18 cellular contexts compared by ENCODE assay signal in genomic region chr2:234973008-234973407, GRCh38. TPM values are rescaled to one million over a fixed set of nuclear protein-coding genes. Genes with fewer than 3 reads are reported as not detected.
DNase-seq lines count a peak whose midpoint lies in the region; ATAC-seq and TF ChIP-seq lines count a peak whose summit lies in the region.
"Had no signal": no experiment of that assay in that cellular context is flagged by ENCODE, and none has a peak within 500 bp of the region (broad histone marks: within the 10 kb centered on the region; RNA-seq: fewer than 3 reads in every experiment).

No MANE protein-coding gene starts in this region.

- no peaks in the 10 kb centered on the region for H3K9me3 Mint-ChIP-seq in HFFc6
- H3K9me3 Mint-ChIP-seq in type B pancreatic cell, result no peaks in the 10 kb centered on the region
- H3K9me3 Mint-ChIP-seq: activated T-cell treated with anti-CD3 and anti-CD28 coated beads, Interleukin-2, amount 50 U/mL, for 4 hours; natural killer cell treated with Interleukin-12 subunit alpha and Interleukin-12 subunit beta and Interleukin-15 and Interleukin-18, amount 100 ng/mL, for 72 hours had no signal

- peaks cover 61% of the 10 kb centered on the region for H3K36me3 Mint-ChIP-seq in HFFc6 (ENCODE audit: low read depth)
- peaks cover 25% of the 10 kb centered on the region for H3K36me3 Mint-ChIP-seq in type B pancreatic cell
- H3K36me3 Mint-ChIP-seq: natural killer cell treated with Interleukin-12 subunit alpha and Interleukin-12 subunit beta and Interleukin-15 and Interleukin-18, amount 100 ng/mL, for 72 hours had no signal

- no peak for ATAC-seq in upper lobe of left lung (ENCODE audit: low FRiP score in 2 of 2)
- ATAC-seq: activated CD8-positive, alpha-beta T cell treated with anti-CD3 and anti-CD28 coated beads, Interleukin-2, amount 10 ng/mL, durations not matched to agents 7 days and 5 days; activated T-cell treated with anti-CD3 and anti-CD28 coated beads, Interleukin-2, amount 50 U/mL, for 4 hours; natural killer cell treated with Interleukin-12 subunit alpha and Interleukin-12 subunit beta and Interleukin-15 and Interleukin-18, amount 100 ng/mL, for 72 hours had no signal

- H3K27ac Mint-ChIP-seq in HFFc6 (peak overlapping the region; percentile 91), type B pancreatic cell (peak overlapping the region; percentile 63)
- H3K27ac Mint-ChIP-seq: activated CD8-positive, alpha-beta T cell treated with anti-CD3 and anti-CD28 coated beads, Interleukin-2, amount 10 ng/mL, durations not matched to agents 7 days and 5 days; natural killer cell treated with Interleukin-12 subunit alpha and Interleukin-12 subunit beta and Interleukin-15 and Interleukin-18, amount 100 ng/mL, for 72 hours had no signal

- intact Hi-C loops in testis (cut with DNase I; ENCODE audit: low total_unique reads), result no loop called here

- 62 to 65% methylated on average over 8 of the region's 8 CpGs for WGBS in testis, 2 donors
- WGBS in upper lobe of left lung, 2 donors, result 88 to 90% methylated on average over 8 of the region's 8 CpGs

- no peaks in the 10 kb centered on the region for H3K27me3 ChIP-seq in adipocyte (replicated peaks; ENCODE audit: control insufficient read depth, insufficient read depth, low read length)
- no peaks in the 10 kb centered on the region for H3K27me3 ChIP-seq in testis
- no peaks in the 10 kb centered on the region for H3K27me3 ChIP-seq in upper lobe of left lung

- TF ChIP-seq POLR2A in testis (IDR thresholded peaks at IDR 0.05) (no peak), upper lobe of left lung (IDR thresholded peaks at IDR 0.05) (no peak)

- H3K4me3 ChIP-seq in adipocyte (ENCODE audit: low read length) (no peak overlapping the region), testis (no peak overlapping the region), upper lobe of left lung (no peak overlapping the region)
- H3K4me3 ChIP-seq: spleen had no signal

- peaks cover 68% of the 10 kb centered on the region for H3K4me1 Mint-ChIP-seq in HFFc6 (ENCODE audit: low read depth)
- peaks cover 52% of the 10 kb centered on the region for H3K4me1 Mint-ChIP-seq in type B pancreatic cell (ENCODE audit: unreplicated experiment)

- no peak overlapping the region for H3K9ac ChIP-seq in adipocyte (ENCODE audit: low read length)

- DNase-seq in HFFc6 (peak; percentile 64), adipocyte (ENCODE audit: low read depth) (peak; percentile 47), hepatic stellate cell (ENCODE audit: low spot score) (peak; percentile 49), type B pancreatic cell (ENCODE audit: extremely low spot score, unreplicated experiment) (no peak), testis (no peak), substantia nigra (lab: John Stamatoyannopoulos, UW) (no peak), upper lobe of left lung (no peak)
- DNase-seq: activated CD8-positive, alpha-beta T cell treated with anti-CD3 and anti-CD28 coated beads, Interleukin-2, amount 10 ng/mL, durations not matched to agents 7 days and 5 days; activated naive CD4-positive, alpha-beta T cell treated with anti-CD3 and anti-CD28 coated beads, Interleukin-2, amount 50 U/mL, for 16 hours; activated T-cell treated with anti-CD3 and anti-CD28 coated beads, Interleukin-2, amount 50 U/mL, for 4 hours; islet precursor cell; NCI-H1930; NCI-H524; SHP77 treated with DMSO at 0.1 percent for 48 hours; spleen; stimulated activated CD8-positive, alpha-beta memory T cell treated with anti-CD3 and anti-CD28 coated beads, Interleukin-4, amount 100 ng/mL, for 48 hours; T-helper 2 cell had no signal

- TF ChIP-seq CTCF in HFFc6 (IDR thresholded peaks at IDR 0.05) (no peak), type B pancreatic cell (conservative IDR thresholded peaks at IDR 0.05) (no peak), testis (IDR thresholded peaks at IDR 0.05) (no peak), upper lobe of left lung (IDR thresholded peaks at IDR 0.05) (no peak)

- H3K27ac ChIP-seq in testis, result no peak overlapping the region
- H3K27ac ChIP-seq in substantia nigra (ENCODE audit: low read depth, low read length, poor library complexity, severe bottlenecking), result no peak overlapping the region
- no peak overlapping the region for H3K27ac ChIP-seq in upper lobe of left lung
- H3K27ac ChIP-seq: spleen had no signal

- peak overlapping the region; percentile 50 for H3K4me3 Mint-ChIP-seq in HFFc6
- no peak overlapping the region for H3K4me3 Mint-ChIP-seq in type B pancreatic cell
- H3K4me3 Mint-ChIP-seq: activated CD8-positive, alpha-beta T cell treated with anti-CD3 and anti-CD28 coated beads, Interleukin-2, amount 10 ng/mL, durations not matched to agents 7 days and 5 days; activated T-cell treated with anti-CD3 and anti-CD28 coated beads, Interleukin-2, amount 50 U/mL, for 4 hours; natural killer cell treated with Interleukin-12 subunit alpha and Interleukin-12 subunit beta and Interleukin-15 and Interleukin-18, amount 100 ng/mL, for 72 hours had no signal

- H3K4me1 ChIP-seq in adipocyte (ENCODE audit: control insufficient read depth, insufficient read depth, low read length) (peaks cover 39% of the 10 kb centered on the region), testis (peaks cover 55% of the 10 kb centered on the region), upper lobe of left lung (peaks cover 15 to 33% (median 18%) of the 10 kb centered on the region in 4 donors)

- H3K36me3 ChIP-seq in adipocyte (ENCODE audit: control insufficient read depth, insufficient read depth, low read length, severe bottlenecking) (peaks cover 22% of the 10 kb centered on the region), testis (ENCODE audit: low read depth, missing control alignments) (no peaks in the 10 kb centered on the region), upper lobe of left lung (no peaks in the 10 kb centered on the region)
- H3K36me3 ChIP-seq: spleen had no signal

- no peak for TF ChIP-seq EP300 in upper lobe of left lung (IDR thresholded peaks at IDR 0.05)

- H3K9me3 ChIP-seq in adipocyte (ENCODE audit: control insufficient read depth, low read length) (no peaks in the 10 kb centered on the region), testis (no peaks in the 10 kb centered on the region), upper lobe of left lung (no peaks in the 10 kb centered on the region)
- H3K9me3 ChIP-seq: spleen had no signal

- H3K27me3 Mint-ChIP-seq in HFFc6 (ENCODE audit: insufficient read depth) (peaks cover 15% of the 10 kb centered on the region), type B pancreatic cell (no peaks in the 10 kb centered on the region)

RNA-seq across cellular contexts. Expression of gene SH3BP4, which starts 21.2 kb away (rescaled TPM):
- 10 to 100 TPM; 82.3 to 98.7 (median 87.8) TPM for total RNA-seq in HFFc6 (2021; fragmentation: NEBNext Ultra II Directional; extraction: Animal tissue kit (Norgen Biotek cat#: 25700))
- 42.6 and 49.5 TPM in 2 replicates for total RNA-seq in type B pancreatic cell (ENCODE audit: low replicate concordance)
- 10 to 100 TPM; 64.4 to 88.5 TPM for total RNA-seq in testis
- 33.3 TPM for polyA plus RNA-seq in testis (ENCODE audit: insufficient read depth, low read depth, low replicate concordance)
- 10 to 100 TPM; 27.3 to 57.3 (median 33.4) TPM for total RNA-seq in upper lobe of left lung
- total RNA-seq: activated CD8-positive, alpha-beta T cell treated with anti-CD3 and anti-CD28 coated beads, Interleukin-2, amount 10 ng/mL, durations not matched to agents 7 days and 5 days; natural killer cell treated with Interleukin-12 subunit alpha and Interleukin-12 subunit beta and Interleukin-15 and Interleukin-18, amount 100 ng/mL, for 72 hours had no signal

Comparison
In these comparisons a context has a peak if more than half of its experiments do, and no peak if none do; other contexts are left out.
1. DNase-seq: peak in HFFc6 (single experiment), adipocyte (single experiment) and hepatic stellate cell (single experiment); none in type B pancreatic cell (single experiment), testis (single experiment), substantia nigra (0 of 49) and upper lobe of left lung (0 of 2).